8 cellular contexts compared by ENCODE assay signal in genomic region chr16:67169642-67170167, GRCh38. TPM values are rescaled to one million over a fixed set of nuclear protein-coding genes. Genes with fewer than 3 reads are reported as not detected.
DNase-seq lines count a peak whose midpoint lies in the region; FAIRE-seq lines count a peak whose summit lies in the region.

No MANE protein-coding gene starts in this region.

- no peak overlapping the region for H3K23ac ChIP-seq in mesendoderm (ENCODE audit: low read length)

- no CpG with 5 or more reads among the region's 24 CpGs for WGBS in mesendoderm (ENCODE audit: extremely low coverage, insufficient coverage, low lambda C conversion rate)

- H3K27me3 ChIP-seq in mesendoderm (ENCODE audit: insufficient read depth, low read length, poor library complexity), result peaks cover 49% of the 10 kb centered on the region

- no peak overlapping the region for H3K4ac ChIP-seq in mesendoderm (ENCODE audit: low read depth, low read length)

- peak overlapping the region; percentile 14 for H4K8ac ChIP-seq in mesendoderm (ENCODE audit: low read depth, low read length)

- peak overlapping the region; percentile 59 for H3K9ac ChIP-seq in mesendoderm (ENCODE audit: low read length)

- H2BK120ac ChIP-seq in mesendoderm (ENCODE audit: low read depth, low read length), result no peak overlapping the region

- H2BK5ac ChIP-seq in mesendoderm (ENCODE audit: low read length), result no peak overlapping the region

- peak overlapping the region; percentile 82 for H3K18ac ChIP-seq in mesendoderm (ENCODE audit: low read length)

- no peak overlapping the region for H3K27ac ChIP-seq in mesendoderm (ENCODE audit: low read depth, low read length)

- no peaks in the 10 kb centered on the region for H3K36me3 ChIP-seq in mesendoderm (ENCODE audit: control insufficient read depth, insufficient read depth, low read length)

- no peaks in the 10 kb centered on the region for H3K79me1 ChIP-seq in mesendoderm (ENCODE audit: low read length)

- no peak overlapping the region for H2AK5ac ChIP-seq in mesendoderm (ENCODE audit: low read length)

- peak; percentile 52 to 58 for DNase-seq in stimulated activated CD4-positive, alpha-beta T cell treated with anti-CD3 and anti-CD28 coated beads, Interleukin-2, amount 100 ng/mL, for 24 hours
- DNase-seq in stimulated activated CD4-positive, alpha-beta T cell treated with anti-CD3 and anti-CD28 coated beads, Interleukin-12 subunit alpha, Interleukin-12 subunit beta, amount 100 ng/mL, for 4 hours, result no peak
- peak; percentile 33 to 67 for DNase-seq in SHP77 (lab: John Stamatoyannopoulos, UW)
- DNase-seq in dermis blood vessel endothelial cell, result peak; percentile 59
- peak; percentile 88 for DNase-seq in mesendoderm
- DNase-seq in urothelium cell line (ENCODE audit: low spot score), result peak; percentile 40
- no peak for DNase-seq in RPMI8226
- DNase-seq in HCEC 1CT, result no peak

- H3K79me2 ChIP-seq in mesendoderm (ENCODE audit: control insufficient read depth, insufficient read depth, low read length), result no peaks in the 10 kb centered on the region

- H3K56ac ChIP-seq in mesendoderm (ENCODE audit: low read length), result peak overlapping the region; percentile 78

- H3K4me1 ChIP-seq in mesendoderm (ENCODE audit: control insufficient read depth, low read depth, low read length), result peaks cover 8% of the 10 kb centered on the region

- H3K4me3 ChIP-seq in mesendoderm (ENCODE audit: low read length), result no peak overlapping the region

- peak overlapping the region; percentile 28 for H3K4me2 ChIP-seq in mesendoderm (ENCODE audit: low read length)

- no peak for FAIRE-seq in urothelium cell line (lab: Jason Lieb, UNC)

- H4K5ac ChIP-seq in mesendoderm (ENCODE audit: low read length), result no peak overlapping the region

- H2BK15ac ChIP-seq in mesendoderm (replicated peaks; ENCODE audit: low read depth), result no peak overlapping the region

RNA-seq across cellular contexts. Expression of gene NOL3, which starts 0.6 kb away (rescaled TPM):
- total RNA-seq in dermis blood vessel endothelial cell, result 8.6 and 8.8 TPM in 2 replicates
- polyA plus RNA-seq in mesendoderm (2013, experiment 1 of 2), result 1.3 TPM
- 1.1 TPM for polyA plus RNA-seq in mesendoderm (2013, experiment 2 of 2)

RNA-seq across cellular contexts. Expression of gene HSF4, which starts 5.2 kb away (rescaled TPM):
- 0.65 and 2.0 TPM in 2 replicates for total RNA-seq in dermis blood vessel endothelial cell
- not detected for polyA plus RNA-seq in mesendoderm (2013, experiment 1 of 2)
- not detected for polyA plus RNA-seq in mesendoderm (2013, experiment 2 of 2)

RNA-seq across cellular contexts. Expression of gene FBXL8, which starts 9.9 kb away (rescaled TPM):
- total RNA-seq in dermis blood vessel endothelial cell, result 7.8 and 9.0 TPM in 2 replicates
- 0.08 TPM for polyA plus RNA-seq in mesendoderm (2013, experiment 1 of 2)
- 0.06 TPM for polyA plus RNA-seq in mesendoderm (2013, experiment 2 of 2)

RNA-seq across cellular contexts. Expression of gene TRADD, which starts 10.0 kb away (rescaled TPM):
- 18.2 and 26.5 TPM in 2 replicates for total RNA-seq in dermis blood vessel endothelial cell
- polyA plus RNA-seq in mesendoderm (2013, experiment 1 of 2), result 0.15 TPM
- polyA plus RNA-seq in mesendoderm (2013, experiment 2 of 2), result 0.08 TPM

RNA-seq across cellular contexts. Expression of gene MATCAP1, which starts 14.1 kb away (rescaled TPM):
- 7.1 and 11.4 TPM in 2 replicates for total RNA-seq in dermis blood vessel endothelial cell
- 9.7 TPM for polyA plus RNA-seq in mesendoderm (2013, experiment 1 of 2)
- 8.2 TPM for polyA plus RNA-seq in mesendoderm (2013, experiment 2 of 2)

Comparison
In these comparisons a context has a peak if more than half of its experiments do, and no peak if none do; other contexts are left out.
1. DNase-seq: peak in stimulated activated CD4-positive, alpha-beta T cell treated with anti-CD3 and anti-CD28 coated beads, Interleukin-2, amount 100 ng/mL, for 24 hours (2 of 2), SHP77 (2 of 2), dermis blood vessel endothelial cell (single experiment), mesendoderm (single experiment) and urothelium cell line (single experiment); none in stimulated activated CD4-positive, alpha-beta T cell treated with anti-CD3 and anti-CD28 coated beads, Interleukin-12 subunit alpha, Interleukin-12 subunit beta, amount 100 ng/mL, for 4 hours (single experiment), RPMI8226 (single experiment) and HCEC 1CT (single experiment).